Comparison of ENCODE assay signal across 8 cellular contexts in the genomic region with DNA sequence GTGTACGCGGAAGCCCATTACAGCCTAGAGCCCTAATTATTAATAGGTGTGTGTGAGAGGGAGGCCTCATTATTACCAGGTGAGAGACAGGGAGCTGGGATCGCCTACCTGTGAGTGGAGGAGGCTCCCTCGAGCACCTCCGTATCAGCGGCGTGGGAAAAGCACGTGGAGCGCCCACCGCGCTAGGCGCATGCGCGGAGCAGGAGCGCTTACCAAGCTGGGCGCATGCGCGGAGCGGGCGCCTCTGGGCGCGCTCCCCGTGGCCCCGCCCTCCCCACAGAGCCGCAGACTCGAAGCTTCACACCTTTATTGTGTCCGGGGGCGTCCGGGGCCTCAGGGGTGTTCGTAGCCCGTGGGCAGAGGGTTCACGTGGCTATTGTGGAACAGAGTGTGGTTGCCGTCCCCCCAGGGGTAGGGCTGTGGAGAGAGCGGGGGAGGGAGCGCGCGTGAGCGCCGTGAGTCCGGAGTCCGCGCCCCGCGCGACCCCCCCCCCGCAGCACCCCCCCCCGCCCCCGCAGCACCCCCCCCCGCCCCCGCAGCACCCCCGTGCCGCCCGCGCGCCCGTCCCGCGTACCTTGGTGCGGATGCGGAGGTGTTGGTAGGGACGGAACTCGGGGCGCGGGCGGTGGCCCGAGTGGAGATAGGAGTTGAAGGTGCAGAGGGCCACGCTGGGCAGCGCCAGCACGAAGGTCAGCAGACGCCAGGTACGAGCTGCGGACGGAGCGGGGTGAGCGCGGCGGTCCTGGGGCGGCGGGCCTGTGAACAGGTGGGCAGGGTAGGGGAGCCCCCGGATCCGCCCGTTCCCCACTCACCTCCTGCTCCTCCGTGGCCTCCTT. TPM values are rescaled to one million over a fixed set of nuclear protein-coding genes. Genes with fewer than 3 reads are reported as not detected.
DNase-seq lines count a peak whose midpoint lies in the region; ATAC-seq, FAIRE-seq and TF ChIP-seq lines count a peak whose summit lies in the region.

No MANE protein-coding gene starts in this region.

- no peaks in the 10 kb centered on the region for H3K79me1 ChIP-seq in H1 (ENCODE audit: low read depth, low read length)

- H3K9me3 ChIP-seq in H1 (ENCODE audit: insufficient read depth in 2 of 2, low read depth in 1 of 2, low read length in 1 of 2) = peaks cover 5 to 6% of the 10 kb centered on the region in 2 experiments

- no peak overlapping the region for H3K23ac ChIP-seq in H1 (ENCODE audit: insufficient read length)

- H3K4me3 ChIP-seq in H1 (ENCODE audit: extremely low read depth in 1 of 4, insufficient read depth in 2 of 4, low read depth in 3 of 4, low read length in 4 of 4) = peak overlapping the region in 3 of 4 experiments; percentile 2 to 50 (median 15); a peak in 5 of 8 replicates

- TF ChIP-seq RAD21 in H1 (IDR thresholded peaks at IDR 0.05 in 1 of 2, conservative IDR thresholded peaks at IDR 0.05 in 1 of 2; ENCODE audit: low read depth in 2 of 2, low read length in 2 of 2) = no peak

- peak overlapping the region; percentile 27; the same call in 1 of the 2 replicates for H2BK12ac ChIP-seq in H1 (ENCODE audit: low read depth, low read length)

- peak overlapping the region; percentile 81; the same call in 1 of the 2 replicates for H4K8ac ChIP-seq in H1 (ENCODE audit: extremely low read depth, insufficient read depth, low read length)

- H3K56ac ChIP-seq in H1 (replicated peaks; ENCODE audit: insufficient read length, low read depth, low read length) = no peak overlapping the region

- no peak overlapping the region for H2BK120ac ChIP-seq in H1 (replicated peaks; ENCODE audit: low read depth, low read length)

- ATAC-seq in GM21515 (IDR thresholded peaks at IDR 0.05; ENCODE audit: unreplicated experiment) (no peak), HG03039 (IDR thresholded peaks at IDR 0.05; ENCODE audit: unreplicated experiment) (no peak)

- no peak overlapping the region for H4K91ac ChIP-seq in H1 (replicated peaks; ENCODE audit: insufficient read length, low read length)

- H3K14ac ChIP-seq in H1 (ENCODE audit: insufficient read length) = no peak overlapping the region

- H3K27ac ChIP-seq in H1 (ENCODE audit: low read depth, low read length) = no peak overlapping the region

- no peak for TF ChIP-seq POLR2A in H1 (IDR thresholded peaks at IDR 0.05; ENCODE audit: control extremely low read depth in 1 of 2, low read depth in 2 of 2, low read length in 2 of 2)

- CTCF ChIA-PET in H1 (lab: Charles Lee; ENCODE audit: partially characterized antibody) = interaction anchor here (0.9 to 5.8 kb wide), 6 partner anchors 9 to 312 kb away, joined by 3 to 36 read pairs (median 4); a partner anchor contains a TSS

- H4K5ac ChIP-seq in H1 (ENCODE audit: insufficient read length, low read depth, low read length) = no peak overlapping the region

- H2BK15ac ChIP-seq in H1 (ENCODE audit: low read length) = no peak overlapping the region

- in situ Hi-C loops in GM13977 (cut with MboI; ENCODE audit: low pct_unique_long_range_greater_than_20kb, low sequenced_read_pairs, unreplicated experiment) = loop anchor here (25.0 kb wide), 1 partner anchor 465 kb away; a partner anchor contains a TSS

- no peaks in the 10 kb centered on the region for H4K20me1 ChIP-seq in H1 (replicated peaks in 1 of 2; ENCODE audit: control insufficient read depth in 1 of 2, insufficient read depth in 2 of 2, low read length in 2 of 2)

- H3K27me3 ChIP-seq in H1 (replicated peaks in 1 of 4; ENCODE audit: control insufficient read depth in 3 of 4, extremely low read depth in 1 of 4, insufficient read depth in 3 of 4, low read length in 3 of 4) = peaks cover 5 to 25% (median 24%) of the 10 kb centered on the region in 4 experiments

- no peak for TF ChIP-seq EP300 in H1 (IDR thresholded peaks at IDR 0.05; ENCODE audit: borderline replicate concordance in 1 of 2, low read depth in 2 of 2, low read length in 2 of 2)

- no peak overlapping the region; the same call in 1 of the 2 replicates for H3K18ac ChIP-seq in H1 (ENCODE audit: extremely low read depth, low read length)

- FAIRE-seq in H1 (lab: Jason Lieb, UNC) = no peak

- no peaks in the 10 kb centered on the region for H3K36me3 ChIP-seq in H1 (ENCODE audit: control insufficient read depth in 2 of 4, insufficient read depth in 4 of 4, low read length in 3 of 4)

- no peaks in the 10 kb centered on the region for H3K79me2 ChIP-seq in H1 (ENCODE audit: control insufficient read depth in 1 of 2, insufficient read depth in 2 of 2, low read length in 2 of 2)

- no peak overlapping the region for H3K9ac ChIP-seq in H1 (replicated peaks in 1 of 4; ENCODE audit: extremely low read depth in 1 of 4, low read depth in 3 of 4, low read length in 3 of 4)

- TF ChIP-seq CTCF in GM13977 (IDR thresholded peaks at IDR 0.05; ENCODE audit: extremely low read depth, insufficient read depth, missing control alignments) (no peak), H1 (IDR thresholded peaks at IDR 0.05; ENCODE audit: control extremely low read depth in 1 of 3, insufficient read depth in 1 of 3, low read depth in 1 of 3, low read length in 3 of 3) (no peak)

- H3K4me2 ChIP-seq in H1 (ENCODE audit: insufficient read depth in 1 of 2, low read depth in 2 of 2, low read length in 2 of 2) = peak overlapping the region; percentile 54 to 57

- H2BK20ac ChIP-seq in H1 (ENCODE audit: low read length) = no peak overlapping the region

- no peak overlapping the region for H2BK5ac ChIP-seq in H1 (ENCODE audit: low read depth, low read length)

- H3K4me1 ChIP-seq in H1 (replicated peaks in 1 of 4; ENCODE audit: control insufficient read depth in 3 of 4, insufficient read depth in 4 of 4, low read length in 3 of 4) = no peaks in the 10 kb centered on the region; a peak in 2 of 7 replicates

- no peak overlapping the region for H3K4ac ChIP-seq in H1 (replicated peaks; ENCODE audit: insufficient read length, low read depth, low read length)

- 60% methylated on average over 21 of the region's 83 CpGs; no CpG with 5 or more reads in 1 of the 2 experiments for WGBS in H1 (ENCODE audit: extremely low coverage in 1 of 2, insufficient coverage in 1 of 2, insufficient read length in 1 of 2, insufficient replicate concordance in 2 of 2, low coverage in 1 of 2, low lambda C conversion rate in 2 of 2, missing lambda C conversion rate in 1 of 2), 2 experiments

- H3K23me2 ChIP-seq in H1 (ENCODE audit: low read depth, low read length) = peaks cover 2% of the 10 kb centered on the region; the same call in 1 of the 2 replicates

- peak; percentile 80 for DNase-seq in GM13977 (ENCODE audit: low spot score)
- peak; percentile 21 to 56 for DNase-seq in activated CD8-positive, alpha-beta memory T cell treated with anti-CD3 and anti-CD28 coated beads for 1 hour (ENCODE audit: extremely low read depth in 1 of 2, low read depth in 1 of 2)
- peak in 1 of 2 experiments; percentile 61 for DNase-seq in H1 (ENCODE audit: low read depth in 1 of 2, low spot score in 2 of 2)
- peak; percentile 40 for DNase-seq in myocyte (ENCODE audit: low read depth)
- peak; percentile 67 to 80 for DNase-seq in stimulated activated CD8-positive, alpha-beta memory T cell treated with anti-CD3 and anti-CD28 coated beads, Interleukin-7, amount 100 ng/mL, for 4 hours (ENCODE audit: low read depth in 2 of 2)
- DNase-seq in SIG-M5 treated with dmso at 0.1 percent for 504 hours (lab: John Stamatoyannopoulos, UW; ENCODE audit: unreplicated experiment) = no peak

- H2AK5ac ChIP-seq in H1 (ENCODE audit: low read depth, low read length) = no peak overlapping the region

- peak overlapping the region; percentile 7; the same call in 1 of the 2 replicates for H2AFZ ChIP-seq in H1 (ENCODE audit: low read length)

- POLR2A ChIA-PET in H1 (lab: Charles Lee; ENCODE audit: partially characterized antibody) = interaction anchor here (2.1 to 2.5 kb wide), 2 partner anchors 31 to 248 kb away, joined by 5 to 10 read pairs; a partner anchor contains a TSS

RNA-seq across cellular contexts. Expression of a gene that starts 0.5 kb away (rescaled TPM):
- not detected in 2 replicates for total RNA-seq in H1 (2021; fragmentation: NEBNext Ultra II Directional; extraction: Animal tissue kit (Norgen Biotek cat#: 25700))
- polyA plus RNA-seq in H1 (2011; rRNA removed) = 0.79 and 1.6 TPM in 2 replicates
- polyA plus RNA-seq in H1 (2011; cell fraction: cytosol; rRNA removed) = not detected
- polyA plus RNA-seq in H1 (2011; cell fraction: nucleus; rRNA removed) = 1.4 TPM
- polyA plus RNA-seq in H1 (2012, experiment 1 of 2) = 1.3 to 3.0 TPM (median 2.3 TPM) in 3 of 4 replicates, not detected in the other
- not detected for polyA plus RNA-seq in H1 (2012, experiment 2 of 2)
- polyA plus RNA-seq in H1 (2013, experiment 1 of 2) = 2.7 TPM
- 1.3 TPM for polyA plus RNA-seq in H1 (2013, experiment 2 of 2)
- polyA minus RNA-seq in H1 (2011; rRNA and poly(A)+ RNA removed) = not detected in 2 replicates
- not detected for polyA minus RNA-seq in H1 (2011; cell fraction: cytosol; rRNA and poly(A)+ RNA removed)
- 2.9 TPM for polyA minus RNA-seq in H1 (2011; cell fraction: nucleus; rRNA and poly(A)+ RNA removed)
- 68.6 and 227 TPM in 2 replicates for total RNA-seq in myocyte
- 193 TPM for polyA plus RNA-seq in myocyte (2012)

RNA-seq across cellular contexts. Expression of a gene that starts 14.9 kb away (rescaled TPM):
- total RNA-seq in H1 (2021; fragmentation: NEBNext Ultra II Directional; extraction: Animal tissue kit (Norgen Biotek cat#: 25700)) = 0.15 and 0.19 TPM in 2 replicates
- polyA plus RNA-seq in H1 (2011; rRNA removed) = 0.32 and 0.36 TPM in 2 replicates
- polyA plus RNA-seq in H1 (2011; cell fraction: cytosol; rRNA removed) = 0.28 TPM
- polyA plus RNA-seq in H1 (2011; cell fraction: nucleus; rRNA removed) = 0.27 TPM
- polyA plus RNA-seq in H1 (2012, experiment 1 of 2) = 0.08 to 0.17 TPM (median 0.11 TPM) in 4 replicates
- 0.18 TPM for polyA plus RNA-seq in H1 (2012, experiment 2 of 2)
- polyA plus RNA-seq in H1 (2013, experiment 1 of 2) = 0.10 TPM
- polyA plus RNA-seq in H1 (2013, experiment 2 of 2) = 0.15 TPM
- polyA minus RNA-seq in H1 (2011; rRNA and poly(A)+ RNA removed) = 0.29 and 0.32 TPM in 2 replicates
- not detected for polyA minus RNA-seq in H1 (2011; cell fraction: cytosol; rRNA and poly(A)+ RNA removed)
- 0.30 TPM for polyA minus RNA-seq in H1 (2011; cell fraction: nucleus; rRNA and poly(A)+ RNA removed)
- 1.8 and 2.2 TPM in 2 replicates for total RNA-seq in myocyte
- 1.9 TPM for polyA plus RNA-seq in myocyte (2012)

RNA-seq across cellular contexts. Expression of a gene that starts 31.6 kb away (rescaled TPM):
- total RNA-seq in H1 (2021; fragmentation: NEBNext Ultra II Directional; extraction: Animal tissue kit (Norgen Biotek cat#: 25700)) = 8.7 and 8.9 TPM in 2 replicates
- 7.8 and 16.4 TPM in 2 replicates for polyA plus RNA-seq in H1 (2011; rRNA removed)
- 7.8 TPM for polyA plus RNA-seq in H1 (2011; cell fraction: cytosol; rRNA removed)
- polyA plus RNA-seq in H1 (2011; cell fraction: nucleus; rRNA removed) = 29.9 TPM
- 5.1 to 9.5 TPM (median 8.8 TPM) in 4 replicates for polyA plus RNA-seq in H1 (2012, experiment 1 of 2)
- polyA plus RNA-seq in H1 (2012, experiment 2 of 2) = 7.5 TPM
- 7.8 TPM for polyA plus RNA-seq in H1 (2013, experiment 1 of 2)
- 6.2 TPM for polyA plus RNA-seq in H1 (2013, experiment 2 of 2)
- polyA minus RNA-seq in H1 (2011; rRNA and poly(A)+ RNA removed) = 3.4 TPM in 2 replicates
- 5.3 TPM for polyA minus RNA-seq in H1 (2011; cell fraction: cytosol; rRNA and poly(A)+ RNA removed)
- 10.0 TPM for polyA minus RNA-seq in H1 (2011; cell fraction: nucleus; rRNA and poly(A)+ RNA removed)
- 17.2 and 21.5 TPM in 2 replicates for total RNA-seq in myocyte
- 8.3 TPM for polyA plus RNA-seq in myocyte (2012)

RNA-seq across cellular contexts. Expression of a gene that starts 34.5 kb away (rescaled TPM):
- not detected in 2 replicates for total RNA-seq in H1 (2021; fragmentation: NEBNext Ultra II Directional; extraction: Animal tissue kit (Norgen Biotek cat#: 25700))
- 0.06 TPM in 1 of 2 replicates, not detected in the other for polyA plus RNA-seq in H1 (2011; rRNA removed)
- polyA plus RNA-seq in H1 (2011; cell fraction: cytosol; rRNA removed) = 0.06 TPM
- 0.09 TPM for polyA plus RNA-seq in H1 (2011; cell fraction: nucleus; rRNA removed)
- 0.05 to 0.08 TPM in 2 of 4 replicates, not detected in the others for polyA plus RNA-seq in H1 (2012, experiment 1 of 2)
- not detected for polyA plus RNA-seq in H1 (2012, experiment 2 of 2)
- not detected for polyA plus RNA-seq in H1 (2013, experiment 1 of 2)
- polyA plus RNA-seq in H1 (2013, experiment 2 of 2) = not detected
- polyA minus RNA-seq in H1 (2011; rRNA and poly(A)+ RNA removed) = not detected in 2 replicates
- polyA minus RNA-seq in H1 (2011; cell fraction: cytosol; rRNA and poly(A)+ RNA removed) = not detected
- polyA minus RNA-seq in H1 (2011; cell fraction: nucleus; rRNA and poly(A)+ RNA removed) = not detected
- total RNA-seq in myocyte = not detected in 2 replicates
- polyA plus RNA-seq in myocyte (2012) = 0.14 TPM

RNA-seq across cellular contexts. Expression of a gene that starts 44.3 kb away (rescaled TPM):
- total RNA-seq in H1 (2021; fragmentation: NEBNext Ultra II Directional; extraction: Animal tissue kit (Norgen Biotek cat#: 25700)) = 5.8 and 7.0 TPM in 2 replicates
- 4.8 and 5.6 TPM in 2 replicates for polyA plus RNA-seq in H1 (2011; rRNA removed)
- polyA plus RNA-seq in H1 (2011; cell fraction: cytosol; rRNA removed) = 2.8 TPM
- 5.2 TPM for polyA plus RNA-seq in H1 (2011; cell fraction: nucleus; rRNA removed)
- 3.1 to 6.8 TPM (median 6.4 TPM) in 4 replicates for polyA plus RNA-seq in H1 (2012, experiment 1 of 2)
- 6.7 TPM for polyA plus RNA-seq in H1 (2012, experiment 2 of 2)
- polyA plus RNA-seq in H1 (2013, experiment 1 of 2) = 5.6 TPM
- polyA plus RNA-seq in H1 (2013, experiment 2 of 2) = 5.3 TPM
- polyA minus RNA-seq in H1 (2011; rRNA and poly(A)+ RNA removed) = 1.4 and 3.4 TPM in 2 replicates
- polyA minus RNA-seq in H1 (2011; cell fraction: cytosol; rRNA and poly(A)+ RNA removed) = 4.8 TPM
- 5.4 TPM for polyA minus RNA-seq in H1 (2011; cell fraction: nucleus; rRNA and poly(A)+ RNA removed)
- total RNA-seq in myocyte = 25.4 and 44.5 TPM in 2 replicates
- 65.0 TPM for polyA plus RNA-seq in myocyte (2012)

Comparison
In these comparisons a context has a peak if more than half of its experiments do, and no peak if none do; other contexts are left out.
1. RNA of a gene that starts 0.5 kb away (total RNA-seq): 68.6 to 227 TPM in myocyte; not detected in H1; every median in the first group is over 10 times any median in the second.